In the genomic region with DNA sequence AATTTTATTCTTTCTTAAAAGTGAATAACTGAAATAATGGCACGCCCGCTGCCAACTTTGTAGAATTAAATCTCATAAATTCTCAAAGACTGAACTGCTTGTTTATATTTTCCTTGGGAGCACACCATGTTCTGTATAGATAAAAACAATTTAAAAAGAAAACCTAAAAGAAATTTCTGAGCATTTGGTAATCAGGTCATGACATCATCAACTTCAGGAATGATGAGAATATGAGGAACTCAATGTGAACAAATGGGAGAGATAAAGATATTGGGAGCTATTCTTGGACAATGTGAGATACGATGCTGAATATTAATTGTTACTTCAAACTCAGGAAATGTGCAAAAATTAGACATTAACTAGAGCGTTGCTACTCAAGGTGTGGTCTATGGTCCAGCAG, we compare ENCODE assay signal across 25 cellular contexts. TPM values are rescaled to one million over a fixed set of nuclear protein-coding genes. Genes with fewer than 3 reads are reported as not detected.
"Had no signal": no experiment of that assay in that cellular context is flagged by ENCODE, and none has a peak within 500 bp of the region (broad histone marks: within the 10 kb centered on the region; RNA-seq: fewer than 3 reads in every experiment).

No MANE protein-coding gene starts in this region.

- H2AFZ ChIP-seq: neural progenitor cell, parathyroid adenoma had no signal

- H3K9me3 ChIP-seq: ovary, psoas muscle, stomach, thoracic aorta, thyroid gland, tibial nerve, upper lobe of left lung, vagina had no signal

- H3K36me3 ChIP-seq: neural progenitor cell, ovary, stomach, thoracic aorta, thyroid gland, tibial nerve, upper lobe of left lung, vagina had no signal

- FAIRE-seq: small intestine, urothelium cell line had no signal

- H3K4me2 ChIP-seq: neural progenitor cell had no signal

- H3K4me1 ChIP-seq: neural progenitor cell, parathyroid adenoma, psoas muscle, stomach, thyroid gland, tibial nerve, upper lobe of left lung, vagina had no signal

- ATAC-seq: naive thymus-derived CD4-positive, alpha-beta T cell; natural killer cell; psoas muscle; right cardiac atrium; sciatic nerve; stimulated activated effector memory CD8-positive, alpha-beta T cell treated with anti-CD3 and anti-CD28 coated beads, Interleukin-12 subunit alpha, Interleukin-12 subunit beta, amount 100 ng/mL, for 72 hours; stimulated activated naive B cell treated with anti-CD40 and anti-IgM and Interleukin-4, amounts not matched to agents 10 μg/mL and 1 μg/mL and 100 μg/mL, for 72 hours had no signal

- H3K27me3 ChIP-seq: neural progenitor cell, ovary, stomach, thyroid gland, tibial nerve, upper lobe of left lung, vagina had no signal

- H3K4me3 ChIP-seq: neural progenitor cell, ovary, psoas muscle, stomach, thoracic aorta, thyroid gland, tibial nerve, upper lobe of left lung, vagina had no signal

- H3K9ac ChIP-seq: neural progenitor cell, parathyroid adenoma had no signal

- H3K79me2 ChIP-seq: parathyroid adenoma had no signal

- DNase-seq: naive thymus-derived CD4-positive, alpha-beta T cell; natural killer cell; occipital lobe; ovary; posterior cingulate gyrus; psoas muscle; right cardiac atrium; small intestine; stimulated activated CD4-positive, alpha-beta T cell treated with anti-CD3 and anti-CD28 coated beads, Interleukin-15, amount 100 ng/mL, for 24 hours; stimulated activated CD4-positive, alpha-beta T cell treated with anti-CD3 and anti-CD28 coated beads, Interleukin-2, amount 100 ng/mL, for 24 hours; stimulated activated CD4-positive, alpha-beta T cell treated with anti-CD3 and anti-CD28 coated beads, Interleukin-2, amount 100 ng/mL, for 48 hours; stimulated activated CD4-positive, alpha-beta T cell treated with anti-CD3 and anti-CD28 coated beads, Interleukin-4, amount 100 ng/mL, for 24 hours; stimulated activated naive B cell treated with anti-CD40 and anti-IgM and Interleukin-4, amounts not matched to agents 10 μg/mL and 1 μg/mL and 100 μg/mL, for 72 hours; stimulated activated naive CD4-positive, alpha-beta T cell treated with Interleukin-2 at 50 U/mL for 16 hours; stomach; thyroid gland; upper lobe of left lung had no signal

- H3K27ac ChIP-seq: neural progenitor cell, ovary, parathyroid adenoma, psoas muscle, stomach, thoracic aorta, thyroid gland, tibial nerve, upper lobe of left lung, vagina had no signal

RNA-seq across cellular contexts. Expression of a gene that starts 10.0 kb away (rescaled TPM):
- total RNA-seq: natural killer cell had no signal
- polyA plus RNA-seq: naive thymus-derived CD4-positive, alpha-beta T cell had no signal
